In the genomic region with DNA sequence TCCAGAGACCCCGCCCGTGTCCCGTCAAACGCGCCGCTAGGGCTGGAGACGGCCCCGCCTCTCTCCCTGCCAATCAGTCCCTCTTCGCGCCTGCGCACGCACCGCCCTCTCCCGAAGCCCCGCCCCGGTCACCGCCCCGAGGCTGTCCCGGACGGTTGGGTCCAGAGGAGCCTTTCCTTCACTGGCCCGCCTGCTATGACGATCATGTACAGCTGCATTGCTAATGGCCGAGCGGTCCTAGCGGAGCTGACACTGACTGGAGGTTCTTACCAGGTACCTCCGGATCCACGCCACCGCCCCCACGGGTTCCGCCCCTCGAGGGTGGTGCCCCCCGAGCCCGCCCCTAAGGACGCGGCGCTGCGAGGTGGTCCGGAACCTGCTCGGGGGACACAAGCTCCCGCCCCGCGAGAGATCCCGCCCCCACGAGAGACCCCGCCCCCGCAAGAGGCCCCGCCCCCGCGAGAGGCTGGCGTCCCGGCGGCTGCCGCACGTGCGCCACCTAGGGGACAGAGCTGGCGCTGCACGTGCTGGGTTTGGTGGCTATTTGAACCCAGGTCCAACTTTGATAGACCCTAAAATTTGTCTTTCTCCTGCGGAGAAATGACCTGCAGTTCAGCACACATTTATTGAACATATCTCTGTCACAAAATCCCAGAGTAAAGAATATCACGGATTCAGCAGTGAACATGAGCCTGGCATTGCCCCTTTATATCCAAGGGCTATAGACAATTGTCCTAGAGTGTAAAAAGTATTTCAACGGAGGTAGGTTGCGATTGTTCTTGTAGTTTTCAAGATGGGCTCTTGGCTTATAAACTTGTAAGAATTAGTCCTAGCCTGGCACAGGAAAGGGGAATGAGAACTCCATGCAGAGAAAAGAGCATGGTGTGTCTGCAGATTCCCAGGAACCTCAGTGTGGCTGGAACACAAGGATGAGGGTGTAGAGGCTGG, we compare ENCODE assay signal across 8 cellular contexts.
A peak's percentile ranks its signal among the peaks of the same experiment; 100 is the strongest.
DNase-seq lines count a peak whose midpoint lies in the region; ATAC-seq, FAIRE-seq and TF ChIP-seq lines count a peak whose summit lies in the region.

No MANE protein-coding gene starts in this region.

- intact Hi-C loops in kidney (cut with DNase I) = no loop called here

- no peaks in the 10 kb centered on the region for H3K36me3 Mint-ChIP-seq in chondrocyte (ENCODE audit: low read depth)

- peak overlapping the region; percentile 68 for H3K4me3 Mint-ChIP-seq in chondrocyte (ENCODE audit: unreplicated experiment)

- H3K9me3 Mint-ChIP-seq in chondrocyte (ENCODE audit: low read depth) = no peaks in the 10 kb centered on the region

- H3K9me3 ChIP-seq in kidney (ENCODE audit: control insufficient read depth in 1 of 2, low read length in 2 of 2) = no peaks in the 10 kb centered on the region

- H3K4me1 ChIP-seq in kidney (ENCODE audit: control insufficient read depth in 1 of 2, insufficient read depth in 1 of 2, low read depth in 1 of 2, low read length in 2 of 2) = peaks cover 0 to 6% of the 10 kb centered on the region in 2 donors

- H3K27ac ChIP-seq in kidney (ENCODE audit: low read depth in 2 of 2, low read length in 2 of 2) = peak overlapping the region; percentile 44 to 52

- no peaks in the 10 kb centered on the region for H3K36me3 ChIP-seq in kidney (ENCODE audit: control insufficient read depth in 1 of 2, insufficient read depth in 2 of 2, low read length in 2 of 2)

- peak overlapping the region in 1 of 2 donors; percentile 43 for H3K9ac ChIP-seq in kidney (ENCODE audit: low read length in 2 of 2)

- peaks cover 20% of the 10 kb centered on the region for H3K27me3 Mint-ChIP-seq in chondrocyte (ENCODE audit: low read depth)

- FAIRE-seq in kidney (lab: Jason Lieb, UNC) = peak; percentile 89

- DNase-seq in AG10803 (ENCODE audit: low read depth) (peak; percentile 98), NCI-H460 (ENCODE audit: extremely low read depth, low read depth) (peak; percentile 97), chondrocyte (ENCODE audit: low spot score) (peak; percentile 100), kidney (peak; percentile 100)
- DNase-seq in activated CD4-positive, alpha-beta T cell treated with anti-CD3 and anti-CD28 coated beads for 1 hour = peak; percentile 97
- DNase-seq in stimulated activated CD4-positive, alpha-beta T cell treated with anti-CD3 and anti-CD28 coated beads, Interleukin-15, amount 100 ng/mL, for 1 hour (ENCODE audit: low read depth in 1 of 2, low spot score in 1 of 2) = peak; percentile 97 to 99

- peak overlapping the region; percentile 42 for H3K27ac Mint-ChIP-seq in chondrocyte (ENCODE audit: unreplicated experiment)

- H3K4me3 ChIP-seq in AG10803 (ENCODE audit: low read length) (peak overlapping the region; percentile 48), kidney (ENCODE audit: low read length in 2 of 2) (peak overlapping the region; percentile 62 to 66)

- H3K4me1 Mint-ChIP-seq in chondrocyte (ENCODE audit: low read depth) = peaks cover 10% of the 10 kb centered on the region

- TF ChIP-seq CTCF in AG10803 (conservative IDR thresholded peaks at IDR 0.05; ENCODE audit: low read length) = peak; percentile 65
- TF ChIP-seq CTCF in chondrocyte (IDR thresholded peaks at IDR 0.05) = peak; percentile 98
- peak; percentile 84 for TF ChIP-seq CTCF in kidney (IDR thresholded peaks at IDR 0.05; ENCODE audit: borderline replicate concordance, extremely low read depth, insufficient read depth)

- ATAC-seq in GM19043 (IDR thresholded peaks at IDR 0.05; ENCODE audit: low read depth, unreplicated experiment) = peak; percentile 99
- peak; percentile 100 for ATAC-seq in HG03432 (IDR thresholded peaks at IDR 0.05; ENCODE audit: unreplicated experiment)

Comparison
In these comparisons a context has a peak if more than half of its experiments do, and no peak if none do; other contexts are left out.
1. Peak in every context shown above with its lines: DNase-seq, ATAC-seq, H3K4me3 ChIP-seq and H3K27ac ChIP-seq.